In genomic region chr13:50080856-50081105, GRCh38 we compare ENCODE assay signal across 1 cellular context.
TF ChIP-seq lines count a peak whose summit lies in the region.

No MANE protein-coding gene starts in this region.

TF ChIP-seq in IMR-90, 13 proteins besides CTCF, POLR2A, EP300 and RAD21 (continued from another document):
- TF ChIP-seq RCOR1 (IDR thresholded peaks at IDR 0.05; ENCODE audit: insufficient replicate concordance, low read length), result no peak
- TF ChIP-seq CEBPB (IDR thresholded peaks at IDR 0.05; ENCODE audit: low read depth, low read length), result no peak
- no peak for TF ChIP-seq CHD1 (IDR thresholded peaks at IDR 0.05; ENCODE audit: low read depth, low read length)
- TF ChIP-seq MXI1 (IDR thresholded peaks at IDR 0.05; ENCODE audit: borderline replicate concordance, low read depth, low read length), result no peak
- no peak for TF ChIP-seq MAZ (IDR thresholded peaks at IDR 0.05; ENCODE audit: borderline replicate concordance, low read depth, low read length)
- TF ChIP-seq RFX5 (IDR thresholded peaks at IDR 0.05; ENCODE audit: low read depth, low read length), result no peak
- TF ChIP-seq MAFK (IDR thresholded peaks at IDR 0.05; ENCODE audit: low read depth, low read length), result no peak
- no peak for TF ChIP-seq USF2 (IDR thresholded peaks at IDR 0.05; ENCODE audit: low read depth, low read length)
- TF ChIP-seq NFE2L2 (IDR thresholded peaks at IDR 0.05; ENCODE audit: low read depth, low read length), result no peak
- TF ChIP-seq, protein P1, sequence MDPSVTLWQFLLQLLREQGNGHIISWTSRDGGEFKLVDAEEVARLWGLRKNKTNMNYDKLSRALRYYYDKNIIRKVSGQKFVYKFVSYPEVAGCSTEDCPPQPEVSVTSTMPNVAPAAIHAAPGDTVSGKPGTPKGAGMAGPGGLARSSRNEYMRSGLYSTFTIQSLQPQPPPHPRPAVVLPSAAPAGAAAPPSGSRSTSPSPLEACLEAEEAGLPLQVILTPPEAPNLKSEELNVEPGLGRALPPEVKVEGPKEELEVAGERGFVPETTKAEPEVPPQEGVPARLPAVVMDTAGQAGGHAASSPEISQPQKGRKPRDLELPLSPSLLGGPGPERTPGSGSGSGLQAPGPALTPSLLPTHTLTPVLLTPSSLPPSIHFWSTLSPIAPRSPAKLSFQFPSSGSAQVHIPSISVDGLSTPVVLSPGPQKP (IDR thresholded peaks at IDR 0.05; ENCODE audit: borderline replicate concordance, low read depth, low read length), result no peak
- TF ChIP-seq FOS (IDR thresholded peaks at IDR 0.05; ENCODE audit: low read depth, low read length), result no peak
